8 cellular contexts compared by ENCODE assay signal in genomic region chr14:91177073-91177796, GRCh38.
DNase-seq lines count a peak whose midpoint lies in the region; ATAC-seq and TF ChIP-seq lines count a peak whose summit lies in the region.

No MANE protein-coding gene starts in this region.

- no peaks in the 10 kb centered on the region for H3K9me2 ChIP-seq in hepatocyte (replicated peaks; ENCODE audit: insufficient read depth)

- H3K9me3 ChIP-seq in T-helper 17 cell (ENCODE audit: control insufficient read depth, low read length, poor library complexity, severe bottlenecking) = no peaks in the 10 kb centered on the region
- no peaks in the 10 kb centered on the region for H3K9me3 ChIP-seq in adrenal gland (replicated peaks in 1 of 3)
- no peaks in the 10 kb centered on the region for H3K9me3 ChIP-seq in hepatocyte (ENCODE audit: low read depth)
- H3K9me3 ChIP-seq in spleen = no peaks in the 10 kb centered on the region

- H3K4me3 ChIP-seq in AG04449 (ENCODE audit: low read depth, low read length) (no peak overlapping the region), adrenal gland (no peak overlapping the region), hepatocyte (no peak overlapping the region), spleen (no peak overlapping the region)

- no peak for TF ChIP-seq POLR2A in adrenal gland (IDR thresholded peaks at IDR 0.05)
- TF ChIP-seq POLR2A in spleen (IDR thresholded peaks at IDR 0.05) = no peak

- H3K36me3 ChIP-seq in adrenal gland (replicated peaks in 1 of 2) (peaks cover 0 to 32% of the 10 kb centered on the region in 2 donors), hepatocyte (replicated peaks; ENCODE audit: insufficient read depth, low read depth) (no peaks in the 10 kb centered on the region), spleen (peaks cover 0 to 100% (median 58%) of the 10 kb centered on the region in 6 donors)

- H3K27me3 Mint-ChIP-seq in T-helper 17 cell = no peaks in the 10 kb centered on the region

- H2AFZ ChIP-seq in hepatocyte = no peak overlapping the region

- no peaks in the 10 kb centered on the region for H3K27me3 ChIP-seq in adrenal gland
- no peaks in the 10 kb centered on the region for H3K27me3 ChIP-seq in hepatocyte
- H3K27me3 ChIP-seq in spleen (replicated peaks in 1 of 7) = no peaks in the 10 kb centered on the region

- 57 to 62% (median 59%) methylated on average over 10 of the region's 10 CpGs for WGBS in adrenal gland, 4 donors
- 55% methylated on average over 10 of the region's 10 CpGs for WGBS in hepatocyte (ENCODE audit: low lambda C conversion rate, missing lambda C conversion rate)
- 57 to 64% (median 63%) methylated on average over 10 of the region's 10 CpGs for WGBS in spleen, 5 donors

- H3K4me2 ChIP-seq in hepatocyte = no peak overlapping the region

- DNase-seq in AG04449 (ENCODE audit: low read depth, low spot score) = no peak
- DNase-seq in GM19238 (ENCODE audit: insufficient read length, low spot score) = peak; percentile 40
- DNase-seq in NCI-H146 (lab: John Stamatoyannopoulos, UW) = peak; percentile 66
- peak; percentile 33 to 51 (median 48) for DNase-seq in T-helper 17 cell
- peak; percentile 39 to 85 (median 64) for DNase-seq in adrenal gland
- peak; percentile 81 for DNase-seq in hepatocyte (ENCODE audit: low spot score)
- peak; percentile 84 for DNase-seq in spleen

- POLR2A ChIA-PET in AG04449 (lab: Yijun Ruan, JAX) = no interaction called here

- peaks cover 6% of the 10 kb centered on the region for H3K36me3 Mint-ChIP-seq in T-helper 17 cell (ENCODE audit: low read depth)

- ATAC-seq in T-helper 17 cell (peak; percentile 89), GM19351 (IDR thresholded peaks at IDR 0.05; ENCODE audit: unreplicated experiment) (no peak)

- TF ChIP-seq CTCF in AG04449 (IDR thresholded peaks at IDR 0.05; ENCODE audit: insufficient read depth, low read length, missing control alignments) (peak; percentile 76), adrenal gland (IDR thresholded peaks at IDR 0.05) (peak; percentile 61 to 83 (median 76)), hepatocyte (IDR thresholded peaks at IDR 0.05; ENCODE audit: poor library complexity) (peak; percentile 85), spleen (IDR thresholded peaks at IDR 0.05 in 8 of 11, conservative IDR thresholded peaks at IDR 0.05 in 3 of 11) (peak; percentile 68 to 88 (median 81))

- H3K27ac Mint-ChIP-seq in T-helper 17 cell = peak overlapping the region; percentile 92

- no peak overlapping the region for H3K27ac ChIP-seq in adrenal gland
- H3K27ac ChIP-seq in hepatocyte = no peak overlapping the region
- peak overlapping the region in 7 of 8 donors; percentile 24 to 78 (median 61) for H3K27ac ChIP-seq in spleen

- intact Hi-C loops in adrenal gland (cut with DNase I) (loop anchor here (5.0 kb wide), 1 partner anchor 110 kb away; no protein-coding TSS in a partner anchor), spleen (cut with DNase I; ENCODE audit: low total_unique reads) (loop anchor here (2.0 kb wide), 1 partner anchor 110 kb away; no protein-coding TSS in a partner anchor)

- H3K4me1 ChIP-seq in adrenal gland (replicated peaks in 1 of 2) (no peaks in the 10 kb centered on the region), hepatocyte (ENCODE audit: insufficient read depth) (no peaks in the 10 kb centered on the region), spleen (peaks cover 5 to 26% (median 14%) of the 10 kb centered on the region in 6 donors)

- no peak overlapping the region for H3K4me3 Mint-ChIP-seq in T-helper 17 cell

- H3K4me1 Mint-ChIP-seq in T-helper 17 cell = peaks cover 14% of the 10 kb centered on the region

- no peaks in the 10 kb centered on the region for H3K79me2 ChIP-seq in hepatocyte

- H4K20me1 ChIP-seq in hepatocyte (ENCODE audit: insufficient read depth, poor library complexity, severe bottlenecking) = no peaks in the 10 kb centered on the region

- CTCF ChIA-PET in AG04449 (lab: Yijun Ruan, JAX) = interaction anchor here (0.6 to 15.8 kb wide), 42 partner anchors 8 to 279 kb away, joined by 3 to 824 read pairs (median 4); partner anchors contain the start of gene GPR68

Comparison
In these comparisons a context has a peak if more than half of its experiments do, and no peak if none do; other contexts are left out.
1. H3K27ac ChIP-seq: peak in spleen (7 of 8); none in adrenal gland (0 of 5) and hepatocyte (single experiment).
2. Peak in every context shown above with its lines, with median percentiles within 50 percentile points of each other: CTCF ChIP-seq.